In the genomic region with DNA sequence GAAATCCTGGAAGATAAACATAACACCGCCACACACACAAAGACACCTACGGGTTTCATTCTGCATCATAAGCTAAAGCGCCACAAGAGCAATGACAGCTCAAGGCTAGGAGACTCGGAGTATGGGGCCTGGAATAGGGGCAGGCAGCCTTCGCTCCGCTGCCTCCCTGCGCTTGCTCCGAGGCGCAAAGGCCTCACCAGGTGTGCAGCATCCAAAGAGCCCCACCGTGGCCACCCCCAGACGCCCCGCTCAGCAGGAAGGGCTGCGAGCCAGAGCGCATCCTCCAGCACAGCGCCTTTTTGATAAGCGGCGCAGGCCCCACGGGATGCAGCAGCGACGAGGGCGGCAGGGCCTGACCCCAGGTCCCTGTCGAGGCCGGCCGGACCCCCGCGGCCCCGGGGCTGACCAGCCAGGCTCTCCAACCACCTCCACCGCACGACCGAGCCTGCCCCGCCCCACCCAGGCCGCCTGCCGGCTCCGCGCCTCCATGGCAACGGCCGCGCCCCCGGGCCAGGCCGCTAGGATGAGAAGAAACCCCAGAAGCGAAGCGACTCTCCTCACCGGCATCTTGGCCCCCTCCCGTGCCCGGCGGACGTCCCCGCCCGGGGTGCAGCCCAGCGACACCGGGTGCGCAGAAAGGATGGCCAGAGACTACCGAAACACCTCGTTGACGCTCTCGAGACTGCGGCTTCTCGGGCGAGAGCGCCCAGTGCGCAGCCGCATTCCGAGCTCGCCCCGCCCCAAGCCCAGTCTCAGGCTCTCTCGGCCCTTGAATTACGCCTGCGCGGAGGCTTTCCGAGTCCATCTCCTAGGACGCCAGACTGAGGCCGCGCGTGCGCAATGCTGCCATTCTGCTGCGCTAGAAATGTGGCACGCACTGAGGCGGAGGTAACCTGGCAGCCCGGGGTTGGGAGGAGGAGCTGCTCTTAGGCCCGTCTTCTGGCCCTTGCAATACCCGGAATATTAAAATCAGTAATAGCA, we compare ENCODE assay signal across 8 cellular contexts. TPM values are rescaled to one million over a fixed set of nuclear protein-coding genes. Genes with fewer than 3 reads are reported as not detected.
DNase-seq lines count a peak whose midpoint lies in the region; ATAC-seq, FAIRE-seq and TF ChIP-seq lines count a peak whose summit lies in the region.

A gene (minus strand): TSS at position 694 of the 981 bp plus-strand sequence. CDS start 127 bp downstream, at position 567.

- TF ChIP-seq RAD21 in HepG2 (CRISPR knock-in tag; IDR thresholded peaks at IDR 0.05), result no peak

- H3K27ac Mint-ChIP-seq in CD14-positive monocyte, result peak within 1 kb of the TSS in 2 of 7 donors; percentile 12 to 25

- peak within 1 kb of the TSS; percentile 80 for H2AFZ ChIP-seq in HepG2 (ENCODE audit: low read length)

- 0% methylated on average over 14 of the region's 81 CpGs for WGBS in HepG2 (ENCODE audit: low lambda C conversion rate)

- peak; percentile 69 for FAIRE-seq in HepG2 (lab: Jason Lieb, UNC)

- peaks cover 0 to 5% (median 2%) of the 10 kb centered on the region in 7 donors for H3K9me3 Mint-ChIP-seq in CD14-positive monocyte

- H3K36me3 Mint-ChIP-seq in CD14-positive monocyte, result no peaks in the 10 kb centered on the region

- peak; percentile 49 to 55; a peak in 3 of 4 replicates for TF ChIP-seq POLR2A in HepG2 (IDR thresholded peaks at IDR 0.05; ENCODE audit: insufficient read depth in 1 of 2, low read depth in 2 of 2, low read length in 2 of 2)

- H3K27ac ChIP-seq in HepG2 (ENCODE audit: extremely low read length, insufficient read depth, low read length), result peak within 1 kb of the TSS; percentile 39

- H3K4me1 ChIP-seq in HepG2 (ENCODE audit: insufficient read depth, low read length), result peaks cover 28% of the 10 kb centered on the region

- TF ChIP-seq CTCF in CD14-positive monocyte (IDR thresholded peaks at IDR 0.05), result peak; percentile 24
- TF ChIP-seq CTCF in HepG2 (CRISPR knock-in tag; IDR thresholded peaks at IDR 0.05), result peak; percentile 22; the same call in 1 of the 2 replicates

- no peaks in the 10 kb centered on the region for H3K36me3 ChIP-seq in HepG2 (replicated peaks in 1 of 2; ENCODE audit: control insufficient read depth in 1 of 2, insufficient read depth in 2 of 2, low read length in 2 of 2)

- TF ChIP-seq EP300 in HepG2 (IDR thresholded peaks at IDR 0.05; ENCODE audit: low read depth in 2 of 2, low read length in 2 of 2) (no peak), HepG2 (CRISPR knock-in tag; IDR thresholded peaks at IDR 0.05; ENCODE audit: borderline replicate concordance) (no peak)

- ATAC-seq in GM19372 (IDR thresholded peaks at IDR 0.05; ENCODE audit: low read depth, unreplicated experiment), result peak; percentile 87
- ATAC-seq in HG03558 (IDR thresholded peaks at IDR 0.05; ENCODE audit: extremely low read depth, unreplicated experiment), result peak; percentile 66
- ATAC-seq in HepG2, result peak; percentile 95

- H3K4me3 Mint-ChIP-seq in CD14-positive monocyte, result peak within 1 kb of the TSS; percentile 87

- in situ Hi-C loops in HepG2 (cut with HindIII; ENCODE audit: extremely low pct_ligation_motif_present, low pct_unique_long_range_greater_than_20kb), result no loop called here

- DNase-seq in CD14-positive monocyte (ENCODE audit: low spot score), result peak; percentile 89
- DNase-seq in NCI-H748 treated with DMSO at 0.1 percent for 48 hours (lab: John Stamatoyannopoulos, UW), result peak; percentile 97
- DNase-seq in activated CD4-positive, alpha-beta T cell treated with anti-CD3 and anti-CD28 coated beads, Interleukin-2, amount 50 U/mL, for 24 hours (ENCODE audit: low read depth in 1 of 2, low spot score in 1 of 2), result peak; percentile 96 to 97
- peak; percentile 98 for DNase-seq in dermis blood vessel endothelial cell
- peak; percentile 95 for DNase-seq in HepG2 (ENCODE audit: low spot score)
- peak; percentile 100 for DNase-seq in stimulated activated CD4-positive, alpha-beta T cell treated with anti-CD3 and anti-CD28 coated beads, Interleukin-4, amount 100 ng/mL, for 1 hour

- intact Hi-C loops in CD14-positive monocyte (cut with micrococcal nuclease) (no loop called here), HepG2 (cut with micrococcal nuclease; ENCODE audit: unreplicated experiment) (loop anchor here (1.0 to 2.0 kb wide), 2 partner anchors 34 to 70 kb away; no protein-coding TSS in a partner anchor)

- CTCF ChIA-PET in HepG2 (lab: Yijun Ruan, JAX; ENCODE audit: low intra/inter-chr PET ratio, low total read pairs), result no interaction called here

- peak within 1 kb of the TSS; percentile 73 to 89 (median 82) for H3K4me3 ChIP-seq in HepG2 (replicated peaks in 1 of 3; ENCODE audit: insufficient read depth in 1 of 3, low read depth in 2 of 3, low read length in 3 of 3)

- H3K79me2 ChIP-seq in HepG2 (ENCODE audit: insufficient read depth, low read length), result no peaks in the 10 kb centered on the region

- BruUV-seq in HepG2 (replicated peaks; lab: Mats Ljungman, UMichigan), result no TSS peak

- peaks cover 24 to 34% (median 31%) of the 10 kb centered on the region in 3 donors for H3K27me3 Mint-ChIP-seq in CD14-positive monocyte (ENCODE audit: low read depth in 3 of 3)

- H3K9ac ChIP-seq in HepG2 (ENCODE audit: insufficient read depth, low read depth, low read length), result peak within 1 kb of the TSS; percentile 61

- H3K4me1 Mint-ChIP-seq in CD14-positive monocyte, result peaks cover 17% of the 10 kb centered on the region

- POLR2A ChIA-PET in HepG2 (lab: Yijun Ruan, JAX), result interaction anchor here (0.7 to 1.8 kb wide), 8 partner anchors 9 to 93 kb away, joined by 3 to 17 read pairs (median 4); a partner anchor contains a TSS

- H3K27me3 ChIP-seq in HepG2 (ENCODE audit: control insufficient read depth in 1 of 2, insufficient read depth in 2 of 2, low read length in 2 of 2), result no peaks in the 10 kb centered on the region

- no peaks in the 10 kb centered on the region for H4K20me1 ChIP-seq in HepG2 (ENCODE audit: insufficient read depth, low read length)

- peak within 1 kb of the TSS; percentile 91 for H3K4me2 ChIP-seq in HepG2 (ENCODE audit: low read depth, low read length)

- H3K9me3 ChIP-seq in HepG2 (ENCODE audit: low read length), result no peaks in the 10 kb centered on the region

TF ChIP-seq in HepG2, 621 proteins besides CTCF, POLR2A, EP300 and RAD21 (continues in another document):
- TF ChIP-seq MXD4 (CRISPR knock-in tag; IDR thresholded peaks at IDR 0.05) (peak; percentile 69; the same call in 1 of the 2 replicates), KMT2B (CRISPR knock-in tag; IDR thresholded peaks at IDR 0.05) (peak; percentile 27; the same call in 1 of the 2 replicates), RBM39 (IDR thresholded peaks at IDR 0.05; ENCODE audit: low read depth, low read length, poor library complexity, severe bottlenecking) (no peak), ZNF383 (CRISPR knock-in tag; IDR thresholded peaks at IDR 0.05; ENCODE audit: borderline replicate concordance) (0 out of 2 replicates have a peak, but pooled peaks have one; percentile 43), GATAD2A (CRISPR knock-in tag; IDR thresholded peaks at IDR 0.05) (no peak)
- TF ChIP-seq, protein P1, sequence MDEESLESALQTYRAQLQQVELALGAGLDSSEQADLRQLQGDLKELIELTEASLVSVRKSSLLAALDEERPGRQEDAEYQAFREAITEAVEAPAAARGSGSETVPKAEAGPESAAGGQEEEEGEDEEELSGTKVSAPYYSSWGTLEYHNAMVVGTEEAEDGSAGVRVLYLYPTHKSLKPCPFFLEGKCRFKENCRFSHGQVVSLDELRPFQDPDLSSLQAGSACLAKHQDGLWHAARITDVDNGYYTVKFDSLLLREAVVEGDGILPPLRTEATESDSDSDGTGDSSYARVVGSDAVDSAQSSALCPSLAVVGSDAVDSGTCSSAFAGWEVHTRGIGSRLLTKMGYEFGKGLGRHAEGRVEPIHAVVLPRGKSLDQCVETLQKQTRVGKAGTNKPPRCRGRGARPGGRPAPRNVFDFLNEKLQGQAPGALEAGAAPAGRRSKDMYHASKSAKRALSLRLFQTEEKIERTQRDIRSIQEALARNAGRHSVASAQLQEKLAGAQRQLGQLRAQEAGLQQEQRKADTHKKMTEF (CRISPR knock-in tag; IDR thresholded peaks at IDR 0.05), result peak; percentile 69
- TF ChIP-seq, protein P2, sequence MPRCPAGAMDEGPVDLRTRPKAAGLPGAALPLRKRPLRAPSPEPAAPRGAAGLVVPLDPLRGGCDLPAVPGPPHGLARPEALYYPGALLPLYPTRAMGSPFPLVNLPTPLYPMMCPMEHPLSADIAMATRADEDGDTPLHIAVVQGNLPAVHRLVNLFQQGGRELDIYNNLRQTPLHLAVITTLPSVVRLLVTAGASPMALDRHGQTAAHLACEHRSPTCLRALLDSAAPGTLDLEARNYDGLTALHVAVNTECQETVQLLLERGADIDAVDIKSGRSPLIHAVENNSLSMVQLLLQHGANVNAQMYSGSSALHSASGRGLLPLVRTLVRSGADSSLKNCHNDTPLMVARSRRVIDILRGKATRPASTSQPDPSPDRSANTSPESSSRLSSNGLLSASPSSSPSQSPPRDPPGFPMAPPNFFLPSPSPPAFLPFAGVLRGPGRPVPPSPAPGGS (CRISPR knock-in tag; IDR thresholded peaks at IDR 0.05), result peak; percentile 71; the same call in 1 of the 2 replicates

RNA-seq across cellular contexts. Expression of the gene that starts here (rescaled TPM):
- 1 to 10 TPM; 1.2 to 1.3 TPM for polyA plus RNA-seq in CD14-positive monocyte
- total RNA-seq in dermis blood vessel endothelial cell, result 7.0 and 9.4 TPM in 2 replicates
- total RNA-seq in HepG2 (2016; rRNA removed; fragmentation: Illumina TruSeq; extraction: Trizol), result 8.4 and 11.3 TPM in 2 replicates
- 2.8 and 3.1 TPM in 2 replicates for total RNA-seq in HepG2 (2016; cell fraction: cytosol; rRNA removed; fragmentation: Illumina TruSeq; extraction: Trizol; ENCODE audit: low read depth)
- total RNA-seq in HepG2 (2016; cell fraction: insoluble cytoplasmic fraction; rRNA removed; fragmentation: Illumina TruSeq; extraction: Trizol), result 7.5 and 11.1 TPM in 2 replicates
- 1.5 and 2.4 TPM in 2 replicates for total RNA-seq in HepG2 (2016; cell fraction: membrane; rRNA removed; fragmentation: Illumina TruSeq; extraction: Trizol)
- total RNA-seq in HepG2 (2016; cell fraction: nucleus; rRNA removed; fragmentation: Illumina TruSeq; extraction: Trizol), result 7.2 and 8.7 TPM in 2 replicates
- polyA plus RNA-seq in HepG2 (2011; rRNA removed), result 2.3 TPM in 2 replicates
- 0.91 and 1.5 TPM in 2 replicates for polyA plus RNA-seq in HepG2 (2011; cell fraction: cytosol; rRNA removed)
- 2.0 and 3.9 TPM in 2 replicates for polyA plus RNA-seq in HepG2 (2011; cell fraction: nucleus; rRNA removed)
- polyA plus RNA-seq in HepG2 (2012), result 3.5 and 4.3 TPM in 2 replicates
- 0.07 and 0.16 TPM in 2 replicates for polyA plus RNA-seq in HepG2 (2016; cell fraction: cytosol; fragmentation: Illumina TruSeq; extraction: Trizol; ENCODE audit: low read depth)
- 5.7 and 6.8 TPM in 2 replicates for polyA plus RNA-seq in HepG2 (2016; cell fraction: insoluble cytoplasmic fraction; fragmentation: Illumina TruSeq; extraction: Trizol; ENCODE audit: low read depth)
- polyA plus RNA-seq in HepG2 (2016; cell fraction: membrane; fragmentation: Illumina TruSeq; extraction: Trizol; ENCODE audit: low read depth), result 0.19 and 0.44 TPM in 2 replicates
- polyA plus RNA-seq in HepG2 (2016; cell fraction: nucleus; fragmentation: Illumina TruSeq; extraction: Trizol; ENCODE audit: insufficient read depth, low read depth), result 7.8 and 14.1 TPM in 2 replicates
- polyA minus RNA-seq in HepG2 (2011; rRNA and poly(A)+ RNA removed; ENCODE audit: low replicate concordance), result 0.86 and 1.3 TPM in 2 replicates
- 1.4 and 4.2 TPM in 2 replicates for polyA minus RNA-seq in HepG2 (2011; cell fraction: cytosol; rRNA and poly(A)+ RNA removed)
- polyA minus RNA-seq in HepG2 (2011; cell fraction: nucleus; rRNA and poly(A)+ RNA removed), result 9.7 TPM in 2 replicates

Comparison
In these comparisons a context has a peak if more than half of its experiments do, and no peak if none do; other contexts are left out.
1. Peak in every context shown above with its lines: DNase-seq, ATAC-seq, H3K4me3 ChIP-seq and H3K27ac ChIP-seq.